ENCODE assay signal across 1 cellular context in the genomic region with DNA sequence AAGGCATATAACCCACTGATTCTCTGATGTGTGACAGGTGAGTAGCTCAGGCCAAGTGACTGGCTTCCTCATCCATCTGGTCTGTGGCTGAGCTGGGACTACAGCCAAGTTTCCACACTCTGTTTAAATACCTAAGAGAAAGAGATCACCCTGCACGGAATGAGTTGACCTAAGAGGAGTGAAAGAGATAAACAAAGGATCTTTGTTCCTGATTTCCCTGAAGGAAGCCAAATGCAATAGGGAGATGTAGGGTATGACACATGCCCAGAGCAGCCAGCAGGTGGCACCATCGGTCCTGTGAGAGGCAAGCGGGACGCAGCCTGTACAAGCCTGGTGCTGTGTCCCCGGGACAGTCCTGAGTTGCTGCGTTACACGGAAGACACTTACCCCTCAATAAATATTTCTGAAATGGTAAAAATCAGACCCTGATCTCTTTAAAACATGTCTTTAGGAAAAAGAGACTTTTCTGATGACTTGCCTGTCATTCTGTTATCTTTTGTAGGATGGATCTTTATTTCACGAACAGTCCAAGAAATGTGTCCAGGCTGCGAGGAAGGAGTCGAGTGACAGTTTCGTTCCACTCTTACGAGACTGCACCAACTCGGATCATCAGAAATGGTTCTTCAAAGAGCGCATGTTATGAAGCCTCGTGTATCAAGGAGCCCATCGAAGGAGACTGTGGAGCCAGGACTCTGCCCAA.
TF ChIP-seq lines count a peak whose summit lies in the region.

No MANE protein-coding gene starts in this region.

TF ChIP-seq in K562, 482 proteins besides CTCF, POLR2A, EP300 and RAD21 (continued from another document and continues in another):
- TF ChIP-seq FIP1L1 (IDR thresholded peaks at IDR 0.05; ENCODE audit: low read depth, low read length, poor library complexity, severe bottlenecking) = no peak
- TF ChIP-seq, protein P1, sequence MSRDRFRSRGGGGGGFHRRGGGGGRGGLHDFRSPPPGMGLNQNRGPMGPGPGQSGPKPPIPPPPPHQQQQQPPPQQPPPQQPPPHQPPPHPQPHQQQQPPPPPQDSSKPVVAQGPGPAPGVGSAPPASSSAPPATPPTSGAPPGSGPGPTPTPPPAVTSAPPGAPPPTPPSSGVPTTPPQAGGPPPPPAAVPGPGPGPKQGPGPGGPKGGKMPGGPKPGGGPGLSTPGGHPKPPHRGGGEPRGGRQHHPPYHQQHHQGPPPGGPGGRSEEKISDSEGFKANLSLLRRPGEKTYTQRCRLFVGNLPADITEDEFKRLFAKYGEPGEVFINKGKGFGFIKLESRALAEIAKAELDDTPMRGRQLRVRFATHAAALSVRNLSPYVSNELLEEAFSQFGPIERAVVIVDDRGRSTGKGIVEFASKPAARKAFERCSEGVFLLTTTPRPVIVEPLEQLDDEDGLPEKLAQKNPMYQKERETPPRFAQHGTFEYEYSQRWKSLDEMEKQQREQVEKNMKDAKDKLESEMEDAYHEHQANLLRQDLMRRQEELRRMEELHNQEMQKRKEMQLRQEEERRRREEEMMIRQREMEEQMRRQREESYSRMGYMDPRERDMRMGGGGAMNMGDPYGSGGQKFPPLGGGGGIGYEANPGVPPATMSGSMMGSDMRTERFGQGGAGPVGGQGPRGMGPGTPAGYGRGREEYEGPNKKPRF (IDR thresholded peaks at IDR 0.05; ENCODE audit: low read depth, low read length) = no peak
- TF ChIP-seq HNRNPUL1 (IDR thresholded peaks at IDR 0.05; ENCODE audit: low read length) = 0 out of 2 replicates have a peak, but pooled peaks have one; percentile 33
- TF ChIP-seq MXI1 (IDR thresholded peaks at IDR 0.05; ENCODE audit: low read depth, low read length) = no peak
- TF ChIP-seq PTTG1 (tag; IDR thresholded peaks at IDR 0.05; ENCODE audit: low read depth) = no peak
- no peak for TF ChIP-seq XRCC4 (IDR thresholded peaks at IDR 0.05; ENCODE audit: extremely low read depth, insufficient read depth, insufficient read length)
- TF ChIP-seq RBBP5 (IDR thresholded peaks at IDR 0.05; ENCODE audit: borderline replicate concordance, insufficient read depth, low read length, poor library complexity, severe bottlenecking) = no peak
- TF ChIP-seq, protein P2, sequence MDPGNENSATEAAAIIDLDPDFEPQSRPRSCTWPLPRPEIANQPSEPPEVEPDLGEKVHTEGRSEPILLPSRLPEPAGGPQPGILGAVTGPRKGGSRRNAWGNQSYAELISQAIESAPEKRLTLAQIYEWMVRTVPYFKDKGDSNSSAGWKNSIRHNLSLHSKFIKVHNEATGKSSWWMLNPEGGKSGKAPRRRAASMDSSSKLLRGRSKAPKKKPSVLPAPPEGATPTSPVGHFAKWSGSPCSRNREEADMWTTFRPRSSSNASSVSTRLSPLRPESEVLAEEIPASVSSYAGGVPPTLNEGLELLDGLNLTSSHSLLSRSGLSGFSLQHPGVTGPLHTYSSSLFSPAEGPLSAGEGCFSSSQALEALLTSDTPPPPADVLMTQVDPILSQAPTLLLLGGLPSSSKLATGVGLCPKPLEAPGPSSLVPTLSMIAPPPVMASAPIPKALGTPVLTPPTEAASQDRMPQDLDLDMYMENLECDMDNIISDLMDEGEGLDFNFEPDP (CRISPR knock-in tag; IDR thresholded peaks at IDR 0.05) = no peak
- 0 out of 4 replicates have a peak, but pooled peaks of 1 of the 2 experiments have one; percentile 24 for TF ChIP-seq FOXA3 (CRISPR knock-in tag; conservative IDR thresholded peaks at IDR 0.05 in 1 of 2, IDR thresholded peaks at IDR 0.05 in 1 of 2)
- TF ChIP-seq, protein P3, sequence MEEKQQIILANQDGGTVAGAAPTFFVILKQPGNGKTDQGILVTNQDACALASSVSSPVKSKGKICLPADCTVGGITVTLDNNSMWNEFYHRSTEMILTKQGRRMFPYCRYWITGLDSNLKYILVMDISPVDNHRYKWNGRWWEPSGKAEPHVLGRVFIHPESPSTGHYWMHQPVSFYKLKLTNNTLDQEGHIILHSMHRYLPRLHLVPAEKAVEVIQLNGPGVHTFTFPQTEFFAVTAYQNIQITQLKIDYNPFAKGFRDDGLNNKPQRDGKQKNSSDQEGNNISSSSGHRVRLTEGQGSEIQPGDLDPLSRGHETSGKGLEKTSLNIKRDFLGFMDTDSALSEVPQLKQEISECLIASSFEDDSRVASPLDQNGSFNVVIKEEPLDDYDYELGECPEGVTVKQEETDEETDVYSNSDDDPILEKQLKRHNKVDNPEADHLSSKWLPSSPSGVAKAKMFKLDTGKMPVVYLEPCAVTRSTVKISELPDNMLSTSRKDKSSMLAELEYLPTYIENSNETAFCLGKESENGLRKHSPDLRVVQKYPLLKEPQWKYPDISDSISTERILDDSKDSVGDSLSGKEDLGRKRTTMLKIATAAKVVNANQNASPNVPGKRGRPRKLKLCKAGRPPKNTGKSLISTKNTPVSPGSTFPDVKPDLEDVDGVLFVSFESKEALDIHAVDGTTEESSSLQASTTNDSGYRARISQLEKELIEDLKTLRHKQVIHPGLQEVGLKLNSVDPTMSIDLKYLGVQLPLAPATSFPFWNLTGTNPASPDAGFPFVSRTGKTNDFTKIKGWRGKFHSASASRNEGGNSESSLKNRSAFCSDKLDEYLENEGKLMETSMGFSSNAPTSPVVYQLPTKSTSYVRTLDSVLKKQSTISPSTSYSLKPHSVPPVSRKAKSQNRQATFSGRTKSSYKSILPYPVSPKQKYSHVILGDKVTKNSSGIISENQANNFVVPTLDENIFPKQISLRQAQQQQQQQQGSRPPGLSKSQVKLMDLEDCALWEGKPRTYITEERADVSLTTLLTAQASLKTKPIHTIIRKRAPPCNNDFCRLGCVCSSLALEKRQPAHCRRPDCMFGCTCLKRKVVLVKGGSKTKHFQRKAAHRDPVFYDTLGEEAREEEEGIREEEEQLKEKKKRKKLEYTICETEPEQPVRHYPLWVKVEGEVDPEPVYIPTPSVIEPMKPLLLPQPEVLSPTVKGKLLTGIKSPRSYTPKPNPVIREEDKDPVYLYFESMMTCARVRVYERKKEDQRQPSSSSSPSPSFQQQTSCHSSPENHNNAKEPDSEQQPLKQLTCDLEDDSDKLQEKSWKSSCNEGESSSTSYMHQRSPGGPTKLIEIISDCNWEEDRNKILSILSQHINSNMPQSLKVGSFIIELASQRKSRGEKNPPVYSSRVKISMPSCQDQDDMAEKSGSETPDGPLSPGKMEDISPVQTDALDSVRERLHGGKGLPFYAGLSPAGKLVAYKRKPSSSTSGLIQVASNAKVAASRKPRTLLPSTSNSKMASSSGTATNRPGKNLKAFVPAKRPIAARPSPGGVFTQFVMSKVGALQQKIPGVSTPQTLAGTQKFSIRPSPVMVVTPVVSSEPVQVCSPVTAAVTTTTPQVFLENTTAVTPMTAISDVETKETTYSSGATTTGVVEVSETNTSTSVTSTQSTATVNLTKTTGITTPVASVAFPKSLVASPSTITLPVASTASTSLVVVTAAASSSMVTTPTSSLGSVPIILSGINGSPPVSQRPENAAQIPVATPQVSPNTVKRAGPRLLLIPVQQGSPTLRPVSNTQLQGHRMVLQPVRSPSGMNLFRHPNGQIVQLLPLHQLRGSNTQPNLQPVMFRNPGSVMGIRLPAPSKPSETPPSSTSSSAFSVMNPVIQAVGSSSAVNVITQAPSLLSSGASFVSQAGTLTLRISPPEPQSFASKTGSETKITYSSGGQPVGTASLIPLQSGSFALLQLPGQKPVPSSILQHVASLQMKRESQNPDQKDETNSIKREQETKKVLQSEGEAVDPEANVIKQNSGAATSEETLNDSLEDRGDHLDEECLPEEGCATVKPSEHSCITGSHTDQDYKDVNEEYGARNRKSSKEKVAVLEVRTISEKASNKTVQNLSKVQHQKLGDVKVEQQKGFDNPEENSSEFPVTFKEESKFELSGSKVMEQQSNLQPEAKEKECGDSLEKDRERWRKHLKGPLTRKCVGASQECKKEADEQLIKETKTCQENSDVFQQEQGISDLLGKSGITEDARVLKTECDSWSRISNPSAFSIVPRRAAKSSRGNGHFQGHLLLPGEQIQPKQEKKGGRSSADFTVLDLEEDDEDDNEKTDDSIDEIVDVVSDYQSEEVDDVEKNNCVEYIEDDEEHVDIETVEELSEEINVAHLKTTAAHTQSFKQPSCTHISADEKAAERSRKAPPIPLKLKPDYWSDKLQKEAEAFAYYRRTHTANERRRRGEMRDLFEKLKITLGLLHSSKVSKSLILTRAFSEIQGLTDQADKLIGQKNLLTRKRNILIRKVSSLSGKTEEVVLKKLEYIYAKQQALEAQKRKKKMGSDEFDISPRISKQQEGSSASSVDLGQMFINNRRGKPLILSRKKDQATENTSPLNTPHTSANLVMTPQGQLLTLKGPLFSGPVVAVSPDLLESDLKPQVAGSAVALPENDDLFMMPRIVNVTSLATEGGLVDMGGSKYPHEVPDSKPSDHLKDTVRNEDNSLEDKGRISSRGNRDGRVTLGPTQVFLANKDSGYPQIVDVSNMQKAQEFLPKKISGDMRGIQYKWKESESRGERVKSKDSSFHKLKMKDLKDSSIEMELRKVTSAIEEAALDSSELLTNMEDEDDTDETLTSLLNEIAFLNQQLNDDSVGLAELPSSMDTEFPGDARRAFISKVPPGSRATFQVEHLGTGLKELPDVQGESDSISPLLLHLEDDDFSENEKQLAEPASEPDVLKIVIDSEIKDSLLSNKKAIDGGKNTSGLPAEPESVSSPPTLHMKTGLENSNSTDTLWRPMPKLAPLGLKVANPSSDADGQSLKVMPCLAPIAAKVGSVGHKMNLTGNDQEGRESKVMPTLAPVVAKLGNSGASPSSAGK (IDR thresholded peaks at IDR 0.05) = peak; percentile 75
- no peak for TF ChIP-seq KHSRP (IDR thresholded peaks at IDR 0.05)
- TF ChIP-seq, protein P4, sequence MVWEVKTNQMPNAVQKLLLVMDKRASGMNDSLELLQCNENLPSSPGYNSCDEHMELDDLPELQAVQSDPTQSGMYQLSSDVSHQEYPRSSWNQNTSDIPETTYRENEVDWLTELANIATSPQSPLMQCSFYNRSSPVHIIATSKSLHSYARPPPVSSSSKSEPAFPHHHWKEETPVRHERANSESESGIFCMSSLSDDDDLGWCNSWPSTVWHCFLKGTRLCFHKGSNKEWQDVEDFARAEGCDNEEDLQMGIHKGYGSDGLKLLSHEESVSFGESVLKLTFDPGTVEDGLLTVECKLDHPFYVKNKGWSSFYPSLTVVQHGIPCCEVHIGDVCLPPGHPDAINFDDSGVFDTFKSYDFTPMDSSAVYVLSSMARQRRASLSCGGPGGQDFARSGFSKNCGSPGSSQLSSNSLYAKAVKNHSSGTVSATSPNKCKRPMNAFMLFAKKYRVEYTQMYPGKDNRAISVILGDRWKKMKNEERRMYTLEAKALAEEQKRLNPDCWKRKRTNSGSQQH (CRISPR knock-in tag; IDR thresholded peaks at IDR 0.05) = no peak
- TF ChIP-seq, protein P5, sequence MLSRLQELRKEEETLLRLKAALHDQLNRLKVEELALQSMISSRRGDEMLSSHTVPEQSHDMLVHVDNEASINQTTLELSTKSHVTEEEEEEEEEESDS (CRISPR knock-in tag; IDR thresholded peaks at IDR 0.05) = no peak
- no peak for TF ChIP-seq ZSCAN29 (IDR thresholded peaks at IDR 0.05)
- no peak for TF ChIP-seq TFAM (CRISPR knock-in tag; conservative IDR thresholded peaks at IDR 0.05)
- no peak for TF ChIP-seq TAF1 (IDR thresholded peaks at IDR 0.05; ENCODE audit: control insufficient read depth, extremely low read depth, insufficient read depth, low read length, severe bottlenecking)
- TF ChIP-seq NFYB (IDR thresholded peaks at IDR 0.05; ENCODE audit: extremely low read depth, insufficient read length) = no peak
- TF ChIP-seq, protein P6, sequence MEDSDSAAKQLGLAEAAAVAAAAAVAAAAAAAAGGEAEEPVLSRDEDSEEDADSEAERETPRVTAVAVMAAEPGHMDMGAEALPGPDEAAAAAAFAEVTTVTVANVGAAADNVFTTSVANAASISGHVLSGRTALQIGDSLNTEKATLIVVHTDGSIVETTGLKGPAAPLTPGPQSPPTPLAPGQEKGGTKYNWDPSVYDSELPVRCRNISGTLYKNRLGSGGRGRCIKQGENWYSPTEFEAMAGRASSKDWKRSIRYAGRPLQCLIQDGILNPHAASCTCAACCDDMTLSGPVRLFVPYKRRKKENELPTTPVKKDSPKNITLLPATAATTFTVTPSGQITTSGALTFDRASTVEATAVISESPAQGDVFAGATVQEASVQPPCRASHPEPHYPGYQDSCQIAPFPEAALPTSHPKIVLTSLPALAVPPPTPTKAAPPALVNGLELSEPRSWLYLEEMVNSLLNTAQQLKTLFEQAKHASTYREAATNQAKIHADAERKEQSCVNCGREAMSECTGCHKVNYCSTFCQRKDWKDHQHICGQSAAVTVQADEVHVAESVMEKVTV (CRISPR knock-in tag; IDR thresholded peaks at IDR 0.05) = peak; percentile 91
- TF ChIP-seq, protein P7, sequence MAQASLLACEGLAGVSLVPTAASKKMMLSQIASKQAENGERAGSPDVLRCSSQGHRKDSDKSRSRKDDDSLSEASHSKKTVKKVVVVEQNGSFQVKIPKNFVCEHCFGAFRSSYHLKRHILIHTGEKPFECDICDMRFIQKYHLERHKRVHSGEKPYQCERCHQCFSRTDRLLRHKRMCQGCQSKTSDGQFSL (CRISPR knock-in tag; IDR thresholded peaks at IDR 0.05) = no peak
- TF ChIP-seq, protein P7 (tag; IDR thresholded peaks at IDR 0.05) = no peak
- TF ChIP-seq, protein P8, sequence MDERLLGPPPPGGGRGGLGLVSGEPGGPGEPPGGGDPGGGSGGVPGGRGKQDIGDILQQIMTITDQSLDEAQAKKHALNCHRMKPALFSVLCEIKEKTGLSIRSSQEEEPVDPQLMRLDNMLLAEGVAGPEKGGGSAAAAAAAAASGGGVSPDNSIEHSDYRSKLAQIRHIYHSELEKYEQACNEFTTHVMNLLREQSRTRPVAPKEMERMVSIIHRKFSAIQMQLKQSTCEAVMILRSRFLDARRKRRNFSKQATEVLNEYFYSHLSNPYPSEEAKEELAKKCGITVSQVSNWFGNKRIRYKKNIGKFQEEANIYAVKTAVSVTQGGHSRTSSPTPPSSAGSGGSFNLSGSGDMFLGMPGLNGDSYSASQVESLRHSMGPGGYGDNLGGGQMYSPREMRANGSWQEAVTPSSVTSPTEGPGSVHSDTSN (CRISPR knock-in tag; IDR thresholded peaks at IDR 0.05; ENCODE audit: low read depth) = no peak
- TF ChIP-seq, protein P8 (tag; conservative IDR thresholded peaks at IDR 0.05; ENCODE audit: low read depth) = 0 out of 2 replicates have a peak, but pooled peaks have one; percentile 5
- TF ChIP-seq NFRKB (IDR thresholded peaks at IDR 0.05; ENCODE audit: low read depth) = no peak
- TF ChIP-seq FOSL1 (tag; conservative IDR thresholded peaks at IDR 0.05) = peak; percentile 76
- TF ChIP-seq, protein P9, sequence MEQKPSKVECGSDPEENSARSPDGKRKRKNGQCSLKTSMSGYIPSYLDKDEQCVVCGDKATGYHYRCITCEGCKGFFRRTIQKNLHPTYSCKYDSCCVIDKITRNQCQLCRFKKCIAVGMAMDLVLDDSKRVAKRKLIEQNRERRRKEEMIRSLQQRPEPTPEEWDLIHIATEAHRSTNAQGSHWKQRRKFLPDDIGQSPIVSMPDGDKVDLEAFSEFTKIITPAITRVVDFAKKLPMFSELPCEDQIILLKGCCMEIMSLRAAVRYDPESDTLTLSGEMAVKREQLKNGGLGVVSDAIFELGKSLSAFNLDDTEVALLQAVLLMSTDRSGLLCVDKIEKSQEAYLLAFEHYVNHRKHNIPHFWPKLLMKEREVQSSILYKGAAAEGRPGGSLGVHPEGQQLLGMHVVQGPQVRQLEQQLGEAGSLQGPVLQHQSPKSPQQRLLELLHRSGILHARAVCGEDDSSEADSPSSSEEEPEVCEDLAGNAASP (IDR thresholded peaks at IDR 0.05) = no peak
- TF ChIP-seq BRD4 (IDR thresholded peaks at IDR 0.05) = no peak
- TF ChIP-seq TAL1 (IDR thresholded peaks at IDR 0.05) = no peak
